In genomic region chr4:125741825-125742452, GRCh38 we compare ENCODE assay signal across 8 cellular contexts.
DNase-seq lines count a peak whose midpoint lies in the region; ATAC-seq, FAIRE-seq and TF ChIP-seq lines count a peak whose summit lies in the region.

No MANE protein-coding gene starts in this region.

- ATAC-seq in K562, result no peak
- no peak for ATAC-seq in GM19452 (IDR thresholded peaks at IDR 0.05; ENCODE audit: unreplicated experiment)
- no peak for ATAC-seq in stimulated activated naive CD8-positive, alpha-beta T cell treated with anti-CD3 and anti-CD28 coated beads, Interleukin-15, Interleukin-2, amounts not matched to agents 100 U/mL and 50 U/mL, for 24 hours
- no peak for ATAC-seq in GM21825 (IDR thresholded peaks at IDR 0.05; ENCODE audit: unreplicated experiment)

- H3K9me3 Mint-ChIP-seq in Calu3 (ENCODE audit: low read depth, unreplicated experiment), result no peaks in the 10 kb centered on the region
- H3K9me3 Mint-ChIP-seq in CD4-positive, alpha-beta memory T cell, result peaks cover 0 to 14% (median 5%) of the 10 kb centered on the region in 8 donors

- H2AK5ac ChIP-seq in mesenchymal stem cell (ENCODE audit: low read length, severe bottlenecking), result no peak overlapping the region

- TF ChIP-seq POLR2A in K562 (conservative IDR thresholded peaks at IDR 0.05), result no peak

- CTCF ChIA-PET in Calu3 (lab: Charles Lee), result no interaction called here
- CTCF ChIA-PET in K562 (lab: Yijun Ruan, JAX; ENCODE audit: low intra/inter-chr PET ratio), result no interaction called here
- CTCF ChIA-PET in CD4-positive, alpha-beta memory T cell (lab: Charles Lee; ENCODE audit: partially characterized antibody), result no interaction called here

- 0 out of 4 replicates have a peak, but pooled peaks of 1 of the 2 experiments have one; percentile 22 for TF ChIP-seq RAD21 in K562 (CRISPR knock-in tag; conservative IDR thresholded peaks at IDR 0.05 in 1 of 2, IDR thresholded peaks at IDR 0.05 in 1 of 2)

- H3K4ac ChIP-seq in mesenchymal stem cell (ENCODE audit: low read depth in 1 of 2, low read length in 2 of 2), result no peak overlapping the region

- no peaks in the 10 kb centered on the region for H3K79me2 ChIP-seq in K562 (ENCODE audit: control insufficient read depth, insufficient read depth, low read length)

- H3K4me3 ChIP-seq in K562 (no peak overlapping the region), mesenchymal stem cell (ENCODE audit: insufficient read depth in 1 of 2, low read depth in 1 of 2, low read length in 2 of 2) (no peak overlapping the region)
- H3K4me3 ChIP-seq in CD4-positive, alpha-beta memory T cell (ENCODE audit: low read length in 2 of 2), result no peak overlapping the region

- H3K27ac ChIP-seq in K562 (ENCODE audit: extremely low read depth, low read depth, low read length) (no peak overlapping the region), mesenchymal stem cell (ENCODE audit: low read length, poor library complexity, severe bottlenecking) (no peak overlapping the region)
- no peak overlapping the region for H3K27ac ChIP-seq in CD4-positive, alpha-beta memory T cell (ENCODE audit: low read depth, low read length)

- H3K36me3 ChIP-seq in K562 (ENCODE audit: control insufficient read depth, insufficient read depth, low read length) (no peaks in the 10 kb centered on the region), mesenchymal stem cell (ENCODE audit: control insufficient read depth in 1 of 2, insufficient read depth in 2 of 2, low read depth in 1 of 2, low read length in 2 of 2) (no peaks in the 10 kb centered on the region)
- no peaks in the 10 kb centered on the region for H3K36me3 ChIP-seq in CD4-positive, alpha-beta memory T cell (ENCODE audit: insufficient read depth, low read length)

- H4K91ac ChIP-seq in mesenchymal stem cell (ENCODE audit: low read length), result no peak overlapping the region

- TF ChIP-seq EP300 in K562 (IDR thresholded peaks at IDR 0.05; ENCODE audit: low read length), result no peak

- H2BK120ac ChIP-seq in mesenchymal stem cell (ENCODE audit: low read depth, low read length), result no peak overlapping the region

- H4K8ac ChIP-seq in mesenchymal stem cell (ENCODE audit: low read length), result no peak overlapping the region

- in situ Hi-C loops in K562 (cut with MboI), result loop anchor here (25.0 kb wide), 1 partner anchor 430 kb away; the partner anchor contains the start of gene FAT4

- no peak overlapping the region for H2BK12ac ChIP-seq in mesenchymal stem cell (ENCODE audit: low read length in 2 of 2)

- intact Hi-C loops in Calu3 (cut with micrococcal nuclease; ENCODE audit: unreplicated experiment), result loop anchor here (2.0 to 5.0 kb wide), 2 partner anchors 355 to 429 kb away; no protein-coding TSS in a partner anchor
- intact Hi-C loops in K562 (cut with micrococcal nuclease), result loop anchor here (5.0 kb wide), 1 partner anchor 430 kb away; the partner anchor contains the start of gene FAT4
- intact Hi-C loops in CD4-positive, alpha-beta memory T cell (cut with micrococcal nuclease), result no loop called here

- DNase-seq in Calu3, result no peak
- peak; percentile 13 for DNase-seq in HT1080 (ENCODE audit: low read depth)
- peak in 2 of 4 experiments; percentile 11 to 13 for DNase-seq in K562 (ENCODE audit: extremely low read depth in 1 of 4, low spot score in 3 of 4)
- peak; percentile 33 for DNase-seq in mesenchymal stem cell
- no peak for DNase-seq in stimulated activated naive CD8-positive, alpha-beta T cell treated with anti-CD3 and anti-CD28 coated beads, Interleukin-15, Interleukin-2, amounts not matched to agents 100 U/mL and 50 U/mL, for 24 hours
- no peak for DNase-seq in CD4-positive, alpha-beta memory T cell

- FAIRE-seq in K562 (lab: Jason Lieb, UNC), result no peak

- H3K4me1 ChIP-seq in K562 (replicated peaks in 1 of 2; ENCODE audit: control insufficient read depth in 2 of 2, insufficient read depth in 2 of 2, low read length in 2 of 2) (no peaks in the 10 kb centered on the region), mesenchymal stem cell (ENCODE audit: control insufficient read depth, insufficient read depth, low read depth, low read length) (peaks cover under 1% of the 10 kb centered on the region)
- H3K4me1 ChIP-seq in CD4-positive, alpha-beta memory T cell (ENCODE audit: insufficient read depth, low read length), result no peaks in the 10 kb centered on the region

- H2BK15ac ChIP-seq in mesenchymal stem cell (ENCODE audit: low read depth, poor library complexity, severe bottlenecking), result no peak overlapping the region

- H3K4me2 ChIP-seq in K562 (ENCODE audit: insufficient read depth, low read length), result no peak overlapping the region
- no peak overlapping the region for H3K4me2 ChIP-seq in mesenchymal stem cell (ENCODE audit: low read length, poor library complexity, severe bottlenecking)

- H3K79me1 ChIP-seq in mesenchymal stem cell (replicated peaks; ENCODE audit: low read length, poor library complexity, severe bottlenecking), result no peaks in the 10 kb centered on the region

- H3K36me3 Mint-ChIP-seq in Calu3 (ENCODE audit: insufficient read depth, unreplicated experiment), result no peaks in the 10 kb centered on the region
- H3K36me3 Mint-ChIP-seq in CD4-positive, alpha-beta memory T cell, result no peaks in the 10 kb centered on the region

- H3K27me3 Mint-ChIP-seq in Calu3 (ENCODE audit: unreplicated experiment), result no peaks in the 10 kb centered on the region
- H3K27me3 Mint-ChIP-seq in CD4-positive, alpha-beta memory T cell, result no peaks in the 10 kb centered on the region

- BruUV-seq in Calu3 (replicated peaks; lab: Mats Ljungman, UMichigan) (no TSS peak), K562 (replicated peaks; lab: Mats Ljungman, UMichigan) (no TSS peak)

- no peak overlapping the region for H3K14ac ChIP-seq in mesenchymal stem cell (ENCODE audit: low read length in 2 of 2)

- no peaks in the 10 kb centered on the region for H3K9me1 ChIP-seq in K562 (ENCODE audit: control insufficient read depth, insufficient read depth, low read length)

- 1% methylated on average over 8 of the region's 8 CpGs for WGBS in K562 (ENCODE audit: insufficient coverage, low coverage, missing lambda C conversion rate)
- WGBS in mesenchymal stem cell, result 92% methylated on average over 6 of the region's 8 CpGs

- no peak overlapping the region for H3K27ac Mint-ChIP-seq in Calu3 (ENCODE audit: unreplicated experiment)
- no peak overlapping the region for H3K27ac Mint-ChIP-seq in CD4-positive, alpha-beta memory T cell

- POLR2A ChIA-PET in K562 (lab: Yijun Ruan, JAX), result no interaction called here
- POLR2A ChIA-PET in CD4-positive, alpha-beta memory T cell (lab: Charles Lee; ENCODE audit: partially characterized antibody), result no interaction called here

- H3K9ac ChIP-seq in K562 (ENCODE audit: insufficient read depth in 1 of 2, low read depth in 2 of 2, low read length in 2 of 2) (no peak overlapping the region), mesenchymal stem cell (ENCODE audit: low read length) (no peak overlapping the region)

- no peak overlapping the region for H3K23ac ChIP-seq in mesenchymal stem cell (ENCODE audit: low read length in 2 of 2)

- no peak overlapping the region for H3K18ac ChIP-seq in mesenchymal stem cell (ENCODE audit: low read depth in 1 of 2, low read length in 2 of 2)

- H4K20me1 ChIP-seq in K562 (replicated peaks; ENCODE audit: control insufficient read depth, insufficient read depth, low read length), result no peaks in the 10 kb centered on the region

- H3K4me1 Mint-ChIP-seq in Calu3 (ENCODE audit: low read depth, unreplicated experiment), result no peaks in the 10 kb centered on the region
- H3K4me1 Mint-ChIP-seq in CD4-positive, alpha-beta memory T cell, result no peaks in the 10 kb centered on the region

- H2AFZ ChIP-seq in K562 (ENCODE audit: low read depth, low read length) (no peak overlapping the region), mesenchymal stem cell (ENCODE audit: low read depth, low read length) (no peak overlapping the region)

- TF ChIP-seq CTCF in Calu3 (IDR thresholded peaks at IDR 0.05; ENCODE audit: unreplicated experiment) (peak; percentile 42), K562 (IDR thresholded peaks at IDR 0.05 in 2 of 3, conservative IDR thresholded peaks at IDR 0.05 in 1 of 3; ENCODE audit: insufficient read depth in 2 of 3, low read depth in 1 of 3, low read length in 3 of 3) (peak in 1 of 3 experiments; percentile 31; a peak in 2 of 6 replicates)

- no peak overlapping the region for H2BK5ac ChIP-seq in mesenchymal stem cell (ENCODE audit: low read depth, low read length, poor library complexity, severe bottlenecking)

- H3K4me3 Mint-ChIP-seq in Calu3 (ENCODE audit: low read depth, unreplicated experiment), result no peak overlapping the region
- H3K4me3 Mint-ChIP-seq in CD4-positive, alpha-beta memory T cell, result no peak overlapping the region

- H3K27me3 ChIP-seq in K562 (ENCODE audit: control insufficient read depth in 2 of 2, insufficient read depth in 2 of 2, low read length in 2 of 2) (no peaks in the 10 kb centered on the region), mesenchymal stem cell (ENCODE audit: control insufficient read depth in 1 of 2, insufficient read depth in 1 of 2, low read length in 2 of 2) (no peaks in the 10 kb centered on the region)
- no peaks in the 10 kb centered on the region for H3K27me3 ChIP-seq in CD4-positive, alpha-beta memory T cell (ENCODE audit: insufficient read depth, low read length)

- H3K9me3 ChIP-seq in K562 (replicated peaks; ENCODE audit: control insufficient read depth, insufficient read depth, low read depth, low read length) (no peaks in the 10 kb centered on the region), mesenchymal stem cell (ENCODE audit: control insufficient read depth, low read length) (no peaks in the 10 kb centered on the region)
- no peaks in the 10 kb centered on the region for H3K9me3 ChIP-seq in CD4-positive, alpha-beta memory T cell (ENCODE audit: control insufficient read depth in 1 of 2, low read length in 2 of 2)

TF ChIP-seq in K562, 482 proteins besides CTCF, POLR2A, EP300 and RAD21:
- 0 out of 2 replicates have a peak, but pooled peaks have one; percentile 31 for TF ChIP-seq ARID3A (IDR thresholded peaks at IDR 0.05; ENCODE audit: borderline replicate concordance, low read depth, low read length)
- TF ChIP-seq TFAM (CRISPR knock-in tag; conservative IDR thresholded peaks at IDR 0.05), result no peak

Comparison
In these comparisons a context has a peak if more than half of its experiments do, and no peak if none do; other contexts are left out.
1. DNase-seq: peak in HT1080 (single experiment) and mesenchymal stem cell (single experiment); none in Calu3 (single experiment), stimulated activated naive CD8-positive, alpha-beta T cell treated with anti-CD3 and anti-CD28 coated beads, Interleukin-15, Interleukin-2, amounts not matched to agents 100 U/mL and 50 U/mL, for 24 hours (single experiment) and CD4-positive, alpha-beta memory T cell (0 of 5).